10 cellular contexts compared by ENCODE assay signal in genomic region chr19:28705008-28705407, GRCh38.
DNase-seq lines count a peak whose midpoint lies in the region; ATAC-seq and TF ChIP-seq lines count a peak whose summit lies in the region.
"Had no signal": no experiment of that assay in that cellular context is flagged by ENCODE, and none has a peak within 500 bp of the region (broad histone marks: within the 10 kb centered on the region; RNA-seq: fewer than 3 reads in every experiment).

No MANE protein-coding gene starts in this region.

- H3K4me1 ChIP-seq in aorta (ENCODE audit: control insufficient read depth in 1 of 2, insufficient read depth in 2 of 2, low read length in 2 of 2), result no peaks in the 10 kb centered on the region

- H3K4me3 ChIP-seq in aorta (ENCODE audit: low read length in 2 of 2), result no peak overlapping the region

- POLR2A ChIA-PET in RWPE1 (lab: Yijun Ruan, JAX; ENCODE audit: low non-redundant PET), result no interaction called here

- H3K4me3 Mint-ChIP-seq in T-helper 17 cell, result no peak overlapping the region

- no peaks in the 10 kb centered on the region for H3K27me3 ChIP-seq in aorta (ENCODE audit: control insufficient read depth in 1 of 2, insufficient read depth in 2 of 2, low read length in 1 of 2)

- no peaks in the 10 kb centered on the region for H3K36me3 ChIP-seq in aorta (ENCODE audit: control insufficient read depth in 1 of 2, insufficient read depth in 2 of 2, low read length in 1 of 2)

- intact Hi-C loops in aorta (cut with DNase I), result no loop called here

- no peaks in the 10 kb centered on the region for H3K4me1 Mint-ChIP-seq in T-helper 17 cell

- no peaks in the 10 kb centered on the region for H3K36me3 Mint-ChIP-seq in T-helper 17 cell (ENCODE audit: low read depth)

- no peak overlapping the region for H3K27ac Mint-ChIP-seq in T-helper 17 cell

- WGBS in aorta, 2 donors, result 62 to 65% methylated on average over 3 of the region's 3 CpGs

- ATAC-seq in T-helper 17 cell, result no peak
- ATAC-seq in HG02763 (IDR thresholded peaks at IDR 0.05; ENCODE audit: unreplicated experiment), result no peak
- ATAC-seq in aorta (ENCODE audit: low FRiP score), result no peak

- peaks cover 6% of the 10 kb centered on the region for H3K27me3 Mint-ChIP-seq in T-helper 17 cell

- DNase-seq in SIG-M5 treated with dmso at 0.1 percent for 504 hours (lab: John Stamatoyannopoulos, UW; ENCODE audit: unreplicated experiment) (peak; percentile 0), SIG-M5 (lab: John Stamatoyannopoulos, UW) (no peak), RWPE1 (ENCODE audit: low spot score) (peak; percentile 46), fibroblast of the conjunctiva (ENCODE audit: low read depth) (peak; percentile 67), smooth muscle cell of the brain vasculature (ENCODE audit: low read depth, low spot score) (peak; percentile 57), T-helper 17 cell (no peak), aorta (no peak)
- DNase-seq: activated gamma-delta T cell treated with Interleukin-2 at 50 U/mL for 16 hours, C1 segment of cervical spinal cord had no signal

- H3K9me3 ChIP-seq in T-helper 17 cell (ENCODE audit: control insufficient read depth, low read length, poor library complexity, severe bottlenecking) (no peaks in the 10 kb centered on the region), aorta (ENCODE audit: control insufficient read depth, low read length) (no peaks in the 10 kb centered on the region)

- TF ChIP-seq CTCF in RWPE1 (conservative IDR thresholded peaks at IDR 0.05; ENCODE audit: low read depth), result 0 out of 2 replicates have a peak, but pooled peaks have one; percentile 8

- CTCF ChIA-PET in RWPE1 (lab: Yijun Ruan, JAX), result interaction anchor here (0.6 kb wide), 1 partner anchor 361 kb away, joined by 3 read pairs; no protein-coding TSS in a partner anchor

- H3K27ac ChIP-seq in RWPE1, result no peak overlapping the region
- no peak overlapping the region for H3K27ac ChIP-seq in aorta (ENCODE audit: low read depth in 1 of 2, low read length in 2 of 2)

Comparison
In these comparisons a context has a peak if more than half of its experiments do, and no peak if none do; other contexts are left out.
1. DNase-seq: peak in SIG-M5 treated with dmso at 0.1 percent for 504 hours (single experiment), RWPE1 (single experiment), fibroblast of the conjunctiva (single experiment) and smooth muscle cell of the brain vasculature (single experiment); none in SIG-M5 (single experiment), T-helper 17 cell (0 of 3) and aorta (0 of 2).